11 cellular contexts compared by ENCODE assay signal in the genomic region with DNA sequence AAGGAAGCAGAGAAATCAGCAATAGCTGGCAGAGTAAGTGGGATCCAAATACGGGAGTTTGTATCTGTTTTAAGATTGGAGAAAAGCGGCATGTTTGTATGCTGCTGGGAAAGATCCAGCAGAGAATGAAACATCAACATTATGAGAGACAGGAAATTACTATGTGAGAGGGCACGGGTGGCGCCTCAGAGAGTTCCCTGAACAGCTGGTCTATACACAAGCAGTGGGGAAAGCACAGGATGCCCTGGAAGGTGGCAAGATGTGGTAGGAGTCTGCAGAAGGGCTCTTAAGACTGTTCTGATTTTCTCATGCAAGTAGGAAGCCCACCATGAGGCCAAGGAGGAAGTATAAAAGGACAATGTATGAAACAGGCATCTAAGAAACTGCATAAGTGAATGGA.
DNase-seq lines count a peak whose midpoint lies in the region; ATAC-seq lines count a peak whose summit lies in the region.
"Had no signal": no experiment of that assay in that cellular context is flagged by ENCODE, and none has a peak within 500 bp of the region (broad histone marks: within the 10 kb centered on the region; RNA-seq: fewer than 3 reads in every experiment).

No MANE protein-coding gene starts in this region.

- H3K4me1 ChIP-seq in skeletal muscle satellite cell (ENCODE audit: control insufficient read depth, insufficient read depth, low read length): peaks cover 12% of the 10 kb centered on the region

- H3K9ac ChIP-seq in skeletal muscle satellite cell (ENCODE audit: low read depth, low read length): peak overlapping the region; percentile 60
- H3K9ac ChIP-seq: SK-N-SH had no signal

- H3K9me3 ChIP-seq in skeletal muscle satellite cell (replicated peaks; ENCODE audit: low read length): no peaks in the 10 kb centered on the region
- H3K9me3 ChIP-seq: SK-N-SH had no signal

- DNase-seq in NCI-H524 (lab: John Stamatoyannopoulos, UW): peak; percentile 52 to 83
- peak; percentile 47 for DNase-seq in fibroblast of gingiva (ENCODE audit: low read depth)
- DNase-seq in kidney tubule cell (ENCODE audit: low spot score): no peak
- DNase-seq in COLO829 (ENCODE audit: low spot score): no peak
- DNase-seq: Kasumi-1, SK-N-SH had no signal

- no peaks in the 10 kb centered on the region for H3K36me3 ChIP-seq in skeletal muscle satellite cell (ENCODE audit: insufficient read depth, low read length)

- no peaks in the 10 kb centered on the region for H3K27me3 ChIP-seq in skeletal muscle satellite cell (ENCODE audit: control insufficient read depth, insufficient read depth, low read length)

- H3K4me2 ChIP-seq in skeletal muscle satellite cell (ENCODE audit: low read length): peak overlapping the region; percentile 78
- H3K4me2 ChIP-seq: SK-N-SH had no signal

- H3K4me3 ChIP-seq in skeletal muscle satellite cell (ENCODE audit: low read length): peak overlapping the region; percentile 48

- ATAC-seq in GM21381 (IDR thresholded peaks at IDR 0.05; ENCODE audit: unreplicated experiment): peak; percentile 57
- ATAC-seq in HG02884 (IDR thresholded peaks at IDR 0.05; ENCODE audit: unreplicated experiment): no peak
- no peak for ATAC-seq in GM21367 (IDR thresholded peaks at IDR 0.05; ENCODE audit: unreplicated experiment)
- ATAC-seq: stimulated activated effector memory CD8-positive, alpha-beta T cell treated with anti-CD3 and anti-CD28 coated beads, Interleukin-12 subunit alpha, Interleukin-12 subunit beta, amount 100 ng/mL, for 72 hours had no signal

Comparison
In these comparisons a context has a peak if more than half of its experiments do, and no peak if none do; other contexts are left out.
1. DNase-seq: peak in NCI-H524 (2 of 2) and fibroblast of gingiva (single experiment); none in kidney tubule cell (single experiment) and COLO829 (single experiment).